Comparison of ENCODE assay signal across 16 cellular contexts in genomic region chr3:194283218-194284006, GRCh38.
DNase-seq lines count a peak whose midpoint lies in the region; ATAC-seq and TF ChIP-seq lines count a peak whose summit lies in the region.
"Had no signal": no experiment of that assay in that cellular context is flagged by ENCODE, and none has a peak within 500 bp of the region (broad histone marks: within the 10 kb centered on the region; RNA-seq: fewer than 3 reads in every experiment).

No MANE protein-coding gene starts in this region.

- H3K9ac ChIP-seq in H9 (ENCODE audit: extremely low read depth, insufficient read length, low read length) (no peak overlapping the region), endodermal cell (ENCODE audit: extremely low read depth, low read length, poor library complexity, severe bottlenecking) (no peak overlapping the region), skeletal muscle tissue (ENCODE audit: low read depth in 1 of 3, low read length in 3 of 3) (no peak overlapping the region)

- H3K36me3 ChIP-seq in endodermal cell (ENCODE audit: control insufficient read depth, insufficient read depth, low read length) = no peaks in the 10 kb centered on the region
- no peaks in the 10 kb centered on the region for H3K36me3 ChIP-seq in right atrium auricular region
- no peaks in the 10 kb centered on the region for H3K36me3 ChIP-seq in skeletal muscle tissue (ENCODE audit: control insufficient read depth in 3 of 3, insufficient read depth in 3 of 3, low read length in 3 of 3)
- H3K36me3 ChIP-seq: esophagus muscularis mucosa had no signal

- no peak overlapping the region for H4K5ac ChIP-seq in H9 (ENCODE audit: insufficient read length, low read depth, low read length)

- H4K91ac ChIP-seq in H9 (ENCODE audit: insufficient read length, low read depth, low read length) = no peak overlapping the region

- H2BK15ac ChIP-seq in H9 (ENCODE audit: low read depth, low read length) = no peak overlapping the region

- no peaks in the 10 kb centered on the region for H3K9me3 ChIP-seq in H9 (ENCODE audit: control insufficient read depth, low read depth, low read length)
- no peaks in the 10 kb centered on the region for H3K9me3 ChIP-seq in endodermal cell (ENCODE audit: control insufficient read depth, low read length)
- H3K9me3 ChIP-seq in right atrium auricular region = no peaks in the 10 kb centered on the region
- H3K9me3 ChIP-seq in skeletal muscle tissue (ENCODE audit: control insufficient read depth in 3 of 3, low read length in 3 of 3) = no peaks in the 10 kb centered on the region
- H3K9me3 ChIP-seq: esophagus muscularis mucosa had no signal

- H3K4me3 Mint-ChIP-seq in H9 (no peak overlapping the region), endodermal cell (no peak overlapping the region)
- H3K4me3 Mint-ChIP-seq: activated naive CD8-positive, alpha-beta T cell treated with anti-CD3 and anti-CD28 coated beads for 36 hours; activated T-cell treated with anti-CD3 and anti-CD28 coated beads, Interleukin-2, amount 50 U/mL, for 4 hours had no signal

- H2BK5ac ChIP-seq in H9 (ENCODE audit: insufficient read length, low read length) = no peak overlapping the region

- no peaks in the 10 kb centered on the region for H3K9me3 Mint-ChIP-seq in H9
- no peaks in the 10 kb centered on the region for H3K9me3 Mint-ChIP-seq in endodermal cell
- H3K9me3 Mint-ChIP-seq: activated naive CD8-positive, alpha-beta T cell treated with anti-CD3 and anti-CD28 coated beads for 36 hours; activated T-cell treated with anti-CD3 and anti-CD28 coated beads, Interleukin-2, amount 50 U/mL, for 4 hours had no signal

- no peaks in the 10 kb centered on the region for H3K79me2 ChIP-seq in H9 (ENCODE audit: insufficient read depth, low read length)

- H4K20me1 ChIP-seq in H9 (ENCODE audit: control insufficient read depth, insufficient read depth, insufficient read length) = no peaks in the 10 kb centered on the region

- H3T11ph ChIP-seq in H9 (ENCODE audit: low read length) = no peak overlapping the region

- no peak overlapping the region for H3K23ac ChIP-seq in H9 (ENCODE audit: insufficient read length, low read depth, low read length)

- peak; percentile 15 for DNase-seq in H9
- DNase-seq in endodermal cell = peak; percentile 30
- DNase-seq in right atrium auricular region (ENCODE audit: low spot score) = peak; percentile 69
- no peak for DNase-seq in SW480 (ENCODE audit: low spot score)
- DNase-seq in NCI-H510A treated with DMSO at 0.1 percent for 48 hours (lab: John Stamatoyannopoulos, UW) = no peak
- DNase-seq in foreskin keratinocyte = no peak
- DNase-seq in activated CD4-positive, alpha-beta T cell treated with anti-CD3 and anti-CD28 coated beads for 4 hours = no peak
- DNase-seq: activated naive CD8-positive, alpha-beta T cell treated with anti-CD3 and anti-CD28 coated beads for 36 hours; activated T-cell treated with anti-CD3 and anti-CD28 coated beads, Interleukin-2, amount 50 U/mL, for 4 hours; H7; KBM-7; stimulated activated naive CD4-positive, alpha-beta T cell treated with Interleukin-2 at 50 U/mL for 16 hours had no signal

- H2AK5ac ChIP-seq in H9 (ENCODE audit: insufficient read length, low read length) = no peak overlapping the region

- H2BK120ac ChIP-seq in H9 (ENCODE audit: low read depth, low read length, poor library complexity, severe bottlenecking) = no peak overlapping the region

- H3K79me1 ChIP-seq in H9 (ENCODE audit: insufficient read depth, low read depth, low read length, poor library complexity, severe bottlenecking) = no peaks in the 10 kb centered on the region

- H3K4me2 ChIP-seq in H9 (ENCODE audit: insufficient read depth, insufficient read length, low read length) = no peak overlapping the region

- peaks cover 27% of the 10 kb centered on the region for H3K27me3 Mint-ChIP-seq in H9 (ENCODE audit: low read depth)
- H3K27me3 Mint-ChIP-seq in endodermal cell (ENCODE audit: insufficient read depth) = peaks cover 6% of the 10 kb centered on the region

- WGBS in H9 (ENCODE audit: extremely low coverage, insufficient read length, low lambda C conversion rate) = no CpG with 5 or more reads among the region's 12 CpGs
- 92 to 95% methylated on average over 6 to 12 of the region's 12 CpGs for WGBS in endodermal cell (ENCODE audit: insufficient coverage in 1 of 2, insufficient read length in 1 of 2), 2 experiments

- H3K4me1 Mint-ChIP-seq in H9 = peaks cover 7 to 10% of the 10 kb centered on the region in 2 experiments; a peak in 3 of 4 replicates
- no peaks in the 10 kb centered on the region for H3K4me1 Mint-ChIP-seq in endodermal cell
- H3K4me1 Mint-ChIP-seq: activated naive CD8-positive, alpha-beta T cell treated with anti-CD3 and anti-CD28 coated beads for 36 hours had no signal

- no peak overlapping the region for H2BK20ac ChIP-seq in H9 (ENCODE audit: low read depth, low read length, poor library complexity, severe bottlenecking)

- no peak overlapping the region for H3K14ac ChIP-seq in H9 (ENCODE audit: insufficient read depth, low read length)

- ATAC-seq in foreskin keratinocyte = no peak
- ATAC-seq: activated T-cell treated with anti-CD3 and anti-CD28 coated beads, Interleukin-2, amount 50 U/mL, for 4 hours; left lobe of liver had no signal

- TF ChIP-seq CTCF in H9 (conservative IDR thresholded peaks at IDR 0.05) (no peak), endodermal cell (conservative IDR thresholded peaks at IDR 0.05) (no peak), right atrium auricular region (IDR thresholded peaks at IDR 0.05) (no peak), foreskin keratinocyte (conservative IDR thresholded peaks at IDR 0.05) (no peak)

- peaks cover 0 to 4% (median 0%) of the 10 kb centered on the region in 3 experiments; a peak in 1 of 7 replicates for H3K36me3 Mint-ChIP-seq in H9 (ENCODE audit: insufficient read depth in 1 of 3, low read depth in 3 of 3)
- no peaks in the 10 kb centered on the region for H3K36me3 Mint-ChIP-seq in endodermal cell (ENCODE audit: low read depth)
- H3K36me3 Mint-ChIP-seq: activated naive CD8-positive, alpha-beta T cell treated with anti-CD3 and anti-CD28 coated beads for 36 hours had no signal

- H3K27me3 ChIP-seq in H9 (ENCODE audit: insufficient read depth, low read length) = no peaks in the 10 kb centered on the region
- peaks cover 6% of the 10 kb centered on the region for H3K27me3 ChIP-seq in endodermal cell (ENCODE audit: control insufficient read depth, insufficient read depth, low read length, poor library complexity, severe bottlenecking)
- no peaks in the 10 kb centered on the region for H3K27me3 ChIP-seq in right atrium auricular region
- peaks cover 3 to 14% (median 9%) of the 10 kb centered on the region in 3 donors for H3K27me3 ChIP-seq in skeletal muscle tissue (ENCODE audit: control insufficient read depth in 3 of 3, insufficient read depth in 3 of 3, low read length in 3 of 3)
- peaks cover 10% of the 10 kb centered on the region for H3K27me3 ChIP-seq in foreskin keratinocyte
- H3K27me3 ChIP-seq: esophagus muscularis mucosa had no signal

- H2BK12ac ChIP-seq in H9 (ENCODE audit: insufficient read length, low read depth, low read length) = no peak overlapping the region

- no peak overlapping the region for H3K27ac Mint-ChIP-seq in H9
- no peak overlapping the region for H3K27ac Mint-ChIP-seq in endodermal cell
- H3K27ac Mint-ChIP-seq: activated naive CD8-positive, alpha-beta T cell treated with anti-CD3 and anti-CD28 coated beads for 36 hours had no signal

- no peak overlapping the region for H3K27ac ChIP-seq in H9 (ENCODE audit: insufficient read length, low read depth, low read length)
- no peak overlapping the region for H3K27ac ChIP-seq in endodermal cell (ENCODE audit: low read depth, low read length)
- H3K27ac ChIP-seq in right atrium auricular region = peak overlapping the region; percentile 6 to 10
- peak overlapping the region; percentile 30 for H3K27ac ChIP-seq in skeletal muscle tissue (ENCODE audit: low read depth, low read length)
- H3K27ac ChIP-seq in foreskin keratinocyte = no peak overlapping the region
- H3K27ac ChIP-seq: dorsolateral prefrontal cortex had no signal

- H3K4me1 ChIP-seq in H9 (ENCODE audit: insufficient read depth, low read length) (peaks cover 15% of the 10 kb centered on the region; the same call in 1 of the 2 replicates), endodermal cell (ENCODE audit: control insufficient read depth, insufficient read depth, low read length) (peaks cover 13% of the 10 kb centered on the region), right atrium auricular region (peaks cover 0 to 31% of the 10 kb centered on the region in 2 donors), skeletal muscle tissue (ENCODE audit: control insufficient read depth in 3 of 3, insufficient read depth in 3 of 3, low read length in 3 of 3) (peaks cover 15 to 33% (median 24%) of the 10 kb centered on the region in 3 donors), foreskin keratinocyte (no peaks in the 10 kb centered on the region)

- H2AFZ ChIP-seq in H9 (ENCODE audit: low read length) = no peak overlapping the region

- H3K56ac ChIP-seq in H9 (ENCODE audit: insufficient read length, low read depth, low read length) = no peak overlapping the region

- peaks cover 5% of the 10 kb centered on the region for H3K23me2 ChIP-seq in H9 (ENCODE audit: insufficient read length, low read depth, low read length, poor library complexity, severe bottlenecking)

- no peak overlapping the region for H3K18ac ChIP-seq in H9 (ENCODE audit: insufficient read length, low read depth, low read length)

- H4K8ac ChIP-seq in H9 (replicated peaks; ENCODE audit: insufficient read length, low read depth, low read length) = no peak overlapping the region

- H3K4me3 ChIP-seq in endodermal cell (ENCODE audit: low read length) (no peak overlapping the region), right atrium auricular region (no peak overlapping the region), skeletal muscle tissue (ENCODE audit: low read length in 3 of 3) (no peak overlapping the region)
- H3K4me3 ChIP-seq: dorsolateral prefrontal cortex, esophagus muscularis mucosa had no signal

- no peak overlapping the region for H3K4ac ChIP-seq in H9 (ENCODE audit: low read depth, low read length)

Comparison
In these comparisons a context has a peak if more than half of its experiments do, and no peak if none do; other contexts are left out.
1. DNase-seq: peak in H9 (single experiment), endodermal cell (single experiment) and right atrium auricular region (single experiment); none in SW480 (single experiment), NCI-H510A treated with DMSO at 0.1 percent for 48 hours (single experiment), foreskin keratinocyte (0 of 2) and activated CD4-positive, alpha-beta T cell treated with anti-CD3 and anti-CD28 coated beads for 4 hours (0 of 2).
2. H3K27ac ChIP-seq: peak in right atrium auricular region (2 of 2) and skeletal muscle tissue (single experiment); none in H9 (single experiment), endodermal cell (single experiment) and foreskin keratinocyte (single experiment).